Comparison of ENCODE assay signal across 15 cellular contexts in the genomic region with DNA sequence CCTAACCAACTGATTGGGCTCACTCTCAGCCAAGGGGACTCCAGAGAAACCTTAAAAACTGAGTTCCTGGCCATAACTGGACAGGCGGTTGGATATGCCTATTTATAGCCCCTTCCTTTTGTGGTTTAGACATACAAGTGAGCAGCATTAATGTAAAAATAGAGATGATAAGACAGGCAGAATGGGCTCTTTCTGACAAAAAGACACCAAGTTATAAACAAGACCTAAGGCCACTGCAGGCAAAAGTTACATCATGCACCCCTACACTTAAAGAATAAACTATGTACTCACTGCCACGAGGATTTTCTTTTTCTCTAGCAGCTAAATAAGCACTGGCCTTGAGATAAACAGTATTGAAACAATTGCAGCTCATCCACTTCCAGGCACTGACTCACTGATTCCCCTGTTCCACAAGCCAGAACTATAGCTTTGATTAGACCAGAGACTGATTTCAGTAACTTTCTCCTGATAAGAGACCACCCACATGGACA. TPM values are rescaled to one million over a fixed set of nuclear protein-coding genes. Genes with fewer than 3 reads are reported as not detected.
DNase-seq lines count a peak whose midpoint lies in the region; ATAC-seq and TF ChIP-seq lines count a peak whose summit lies in the region.
"Had no signal": no experiment of that assay in that cellular context is flagged by ENCODE, and none has a peak within 500 bp of the region (broad histone marks: within the 10 kb centered on the region; RNA-seq: fewer than 3 reads in every experiment).

No MANE protein-coding gene starts in this region.

- ATAC-seq in gastroesophageal sphincter (peak; percentile 34), thoracic aorta (ENCODE audit: insufficient number of reproducible peaks, low FRiP score, low read depth) (no peak), GM21526 (IDR thresholded peaks at IDR 0.05; ENCODE audit: low FRiP score, unreplicated experiment) (no peak)
- ATAC-seq: natural killer cell treated with Interleukin-12 subunit alpha and Interleukin-12 subunit beta and Interleukin-15 and Interleukin-18, amount 100 ng/mL, for 72 hours had no signal

- TF ChIP-seq CTCF in gastroesophageal sphincter (IDR thresholded peaks at IDR 0.05), result no peak
- no peak for TF ChIP-seq CTCF in thoracic aorta (IDR thresholded peaks at IDR 0.05)

- peak overlapping the region; percentile 29 for H3K9ac ChIP-seq in adipocyte (ENCODE audit: low read length)

- H3K36me3 ChIP-seq in adipocyte (ENCODE audit: control insufficient read depth, insufficient read depth, low read length, severe bottlenecking), result no peaks in the 10 kb centered on the region
- H3K36me3 ChIP-seq in gastroesophageal sphincter, result no peaks in the 10 kb centered on the region
- H3K36me3 ChIP-seq in thoracic aorta, result no peaks in the 10 kb centered on the region
- H3K36me3 ChIP-seq: stomach had no signal

- H3K27ac ChIP-seq in gastroesophageal sphincter, result peak overlapping the region; percentile 41 to 59 (median 49)
- H3K27ac ChIP-seq in thoracic aorta, result peak overlapping the region; percentile 23 to 43
- H3K27ac ChIP-seq: 22Rv1, stomach had no signal

- H3K4me1 ChIP-seq in adipocyte (ENCODE audit: control insufficient read depth, insufficient read depth, low read length) (peaks cover 29% of the 10 kb centered on the region), gastroesophageal sphincter (peaks cover 20 to 38% (median 23%) of the 10 kb centered on the region in 3 donors), thoracic aorta (ENCODE audit: control insufficient read depth in 1 of 2, low read depth in 2 of 2) (peaks cover 19 to 41% of the 10 kb centered on the region in 2 donors)

- intact Hi-C loops in posterior vena cava (cut with DNase I), result no loop called here

- H3K9me3 ChIP-seq in adipocyte (ENCODE audit: control insufficient read depth, low read length) (no peaks in the 10 kb centered on the region), gastroesophageal sphincter (no peaks in the 10 kb centered on the region), thoracic aorta (no peaks in the 10 kb centered on the region)
- H3K9me3 ChIP-seq: stomach had no signal

- WGBS in gastroesophageal sphincter (ENCODE audit: low coverage in 1 of 2), 2 donors, result 4 to 5% methylated on average over 2 of the region's 2 CpGs

- no peaks in the 10 kb centered on the region for H3K27me3 ChIP-seq in adipocyte (replicated peaks; ENCODE audit: control insufficient read depth, insufficient read depth, low read length)
- H3K27me3 ChIP-seq in gastroesophageal sphincter, result no peaks in the 10 kb centered on the region
- H3K27me3 ChIP-seq in thoracic aorta (replicated peaks; ENCODE audit: insufficient read depth), result no peaks in the 10 kb centered on the region
- H3K27me3 ChIP-seq: stomach had no signal

- no peak for TF ChIP-seq EP300 in gastroesophageal sphincter (IDR thresholded peaks at IDR 0.05)

- peak; percentile 41 to 65 for DNase-seq in NOMO-1 (lab: John Stamatoyannopoulos, UW; ENCODE audit: unreplicated experiment in 2 of 2)
- DNase-seq in NOMO-1 treated with dmso at 0.1 percent for 144 hours (lab: John Stamatoyannopoulos, UW; ENCODE audit: unreplicated experiment), result no peak
- DNase-seq in adipocyte (ENCODE audit: low read depth), result peak; percentile 57
- DNase-seq in thoracic aorta (ENCODE audit: low spot score), result no peak
- DNase-seq in posterior vena cava (ENCODE audit: low spot score), result no peak
- no peak for DNase-seq in NCI-H146 (lab: John Stamatoyannopoulos, UW)
- DNase-seq: NCI-H774; stimulated activated CD4-positive, alpha-beta T cell treated with anti-CD3 and anti-CD28 coated beads, Interleukin-1b, Interleukin-23, amount 100 ng/mL, for 48 hours; stomach; T1000 had no signal

- H3K4me3 ChIP-seq in adipocyte (ENCODE audit: low read length), result no peak overlapping the region
- H3K4me3 ChIP-seq in gastroesophageal sphincter, result no peak overlapping the region
- H3K4me3 ChIP-seq in thoracic aorta, result no peak overlapping the region
- H3K4me3 ChIP-seq: stomach had no signal

- no peak for TF ChIP-seq POLR2A in gastroesophageal sphincter (IDR thresholded peaks at IDR 0.05)

RNA-seq across cellular contexts. Expression of a gene that starts 30.1 kb away (rescaled TPM):
- total RNA-seq in gastroesophageal sphincter, result under 1 TPM in 3 of 4 donors, not detected in 1; 0.12 to 0.74 (median 0.13) TPM
- total RNA-seq in thoracic aorta, result 10 to 100 TPM in 1 of 2 donors, 1 to 10 TPM in 1; 3.2 to 10.7 TPM
- 1 to 10 TPM; 1.3 to 1.9 TPM for total RNA-seq in posterior vena cava
- total RNA-seq: MCF 10A; natural killer cell treated with Interleukin-12 subunit alpha and Interleukin-12 subunit beta and Interleukin-15 and Interleukin-18, amount 100 ng/mL, for 72 hours had no signal

Comparison
In these comparisons a context has a peak if more than half of its experiments do, and no peak if none do; other contexts are left out.
1. DNase-seq: peak in NOMO-1 (2 of 2) and adipocyte (single experiment); none in NOMO-1 treated with dmso at 0.1 percent for 144 hours (single experiment), thoracic aorta (single experiment), posterior vena cava (single experiment) and NCI-H146 (single experiment).